ENCODE assay signal across 11 cellular contexts in genomic region chr5:175743676-175744210, GRCh38.
DNase-seq lines count a peak whose midpoint lies in the region; ATAC-seq and TF ChIP-seq lines count a peak whose summit lies in the region.
"Had no signal": no experiment of that assay in that cellular context is flagged by ENCODE, and none has a peak within 500 bp of the region (broad histone marks: within the 10 kb centered on the region; RNA-seq: fewer than 3 reads in every experiment).

No MANE protein-coding gene starts in this region.

- H3K36me3 ChIP-seq in HCT116 (ENCODE audit: control insufficient read depth in 1 of 2, insufficient read depth in 2 of 2, low read length in 2 of 2) (no peaks in the 10 kb centered on the region), adipocyte (ENCODE audit: control insufficient read depth, insufficient read depth, low read length, severe bottlenecking) (no peaks in the 10 kb centered on the region)

- intact Hi-C loops in HCT116 (cut with micrococcal nuclease): no loop called here

- H2AFZ ChIP-seq in HCT116 (ENCODE audit: low read depth, low read length, poor library complexity, severe bottlenecking): no peak overlapping the region

- no TSS peak for BruUV-seq in HCT116 (replicated peaks; lab: Mats Ljungman, UMichigan)

- H3K9me2 ChIP-seq in HCT116 (ENCODE audit: insufficient read depth): no peaks in the 10 kb centered on the region

- POLR2A ChIA-PET in HCT116 (lab: Charles Lee): no interaction called here

- H3K27ac ChIP-seq in HCT116 (ENCODE audit: low read depth, low read length): no peak overlapping the region

- no peak for TF ChIP-seq RAD21 in HCT116 (IDR thresholded peaks at IDR 0.05; ENCODE audit: low read depth)

- CTCF ChIA-PET in HCT116 (lab: Charles Lee): no interaction called here

- TF ChIP-seq POLR2A in HCT116 (IDR thresholded peaks at IDR 0.05; ENCODE audit: borderline replicate concordance, extremely low read depth, insufficient read depth, insufficient read length) (no peak), GM18505 (IDR thresholded peaks at IDR 0.05; ENCODE audit: borderline replicate concordance, extremely low read depth, insufficient read depth, insufficient read length) (no peak)

- DNase-seq in ACHN (peak; percentile 39), HCT116 (ENCODE audit: low read depth, low spot score) (no peak), adipocyte (ENCODE audit: low read depth) (peak; percentile 6), iris pigment epithelial cell (ENCODE audit: low read depth) (peak; percentile 20), NCI-H774 (lab: John Stamatoyannopoulos, UW) (no peak), AG08395 (ENCODE audit: low spot score) (no peak), NCI-H1105 treated with DMSO at 0.1 percent for 48 hours (lab: John Stamatoyannopoulos, UW) (no peak)
- DNase-seq: DND-41; effector CD8-positive, alpha-beta T cell; foreskin melanocyte had no signal

- in situ Hi-C loops in ACHN (cut with HindIII; ENCODE audit: low pct_ligation_motif_present, low pct_unique_long_range_greater_than_20kb, low sequenced_read_pairs): no loop called here

- ATAC-seq in HCT116 (no peak), GM18505 (IDR thresholded peaks at IDR 0.05; ENCODE audit: unreplicated experiment) (no peak)

- H3K4me1 ChIP-seq in HCT116 (ENCODE audit: control insufficient read depth in 1 of 2, insufficient read depth in 2 of 2, low read length in 2 of 2): peaks cover 0 to 5% of the 10 kb centered on the region in 2 experiments; a peak in 2 of 4 replicates
- no peaks in the 10 kb centered on the region for H3K4me1 ChIP-seq in adipocyte (ENCODE audit: control insufficient read depth, insufficient read depth, low read length)

- TF ChIP-seq CTCF in HCT116 (IDR thresholded peaks at IDR 0.05 in 2 of 3, conservative IDR thresholded peaks at IDR 0.05 in 1 of 3; ENCODE audit: borderline replicate concordance in 1 of 3, insufficient read depth in 1 of 3, low read depth in 2 of 3, low read length in 2 of 3): no peak

- no peak overlapping the region for H3K4me3 ChIP-seq in HCT116 (replicated peaks in 1 of 2; ENCODE audit: low read depth in 1 of 2, low read length in 2 of 2)
- H3K4me3 ChIP-seq in adipocyte (ENCODE audit: low read length): no peak overlapping the region

- H3K79me2 ChIP-seq in HCT116 (ENCODE audit: insufficient read depth, low read length): no peaks in the 10 kb centered on the region

- H3K9ac ChIP-seq in HCT116 (ENCODE audit: low read length): no peak overlapping the region
- H3K9ac ChIP-seq in adipocyte (ENCODE audit: low read length): no peak overlapping the region

- H3K9me3 ChIP-seq in HCT116 (ENCODE audit: control insufficient read depth in 1 of 2, insufficient read depth in 1 of 2, low read depth in 1 of 2, low read length in 2 of 2) (no peaks in the 10 kb centered on the region), adipocyte (ENCODE audit: control insufficient read depth, low read length) (no peaks in the 10 kb centered on the region)

- peaks cover 20% of the 10 kb centered on the region; the same call in 1 of the 2 replicates for H3K27me3 ChIP-seq in HCT116 (ENCODE audit: insufficient read depth, low read length)
- peaks cover 23% of the 10 kb centered on the region for H3K27me3 ChIP-seq in adipocyte (replicated peaks; ENCODE audit: control insufficient read depth, insufficient read depth, low read length)

- RAD21 ChIA-PET in HCT116 (lab: Charles Lee; ENCODE audit: low non-redundant PET in 1 of 2, low total read pairs in 2 of 2, uncharacterized antibody in 2 of 2, unreplicated experiment in 2 of 2): no interaction called here

- no peaks in the 10 kb centered on the region for H4K20me1 ChIP-seq in HCT116 (ENCODE audit: insufficient read depth)

- H3K4me2 ChIP-seq in HCT116 (ENCODE audit: low read length): no peak overlapping the region

TF ChIP-seq in HCT116, 20 proteins besides CTCF, POLR2A, EP300 and RAD21:
- TF ChIP-seq ZNF274 (IDR thresholded peaks at IDR 0.05; ENCODE audit: low read depth, low read length): no peak
- TF ChIP-seq YY1 (IDR thresholded peaks at IDR 0.05; ENCODE audit: extremely low read depth, insufficient replicate concordance, low read depth, low read length): peak; percentile 6
- peak; percentile 81 for TF ChIP-seq REST (IDR thresholded peaks at IDR 0.05; ENCODE audit: low read depth)
- TF ChIP-seq FOSL1 (IDR thresholded peaks at IDR 0.05; ENCODE audit: low read depth): no peak

Comparison
In these comparisons a context has a peak if more than half of its experiments do, and no peak if none do; other contexts are left out.
1. DNase-seq: peak in ACHN (single experiment), adipocyte (single experiment) and iris pigment epithelial cell (single experiment); none in HCT116 (single experiment), NCI-H774 (single experiment), AG08395 (single experiment) and NCI-H1105 treated with DMSO at 0.1 percent for 48 hours (single experiment).